In the genomic region with DNA sequence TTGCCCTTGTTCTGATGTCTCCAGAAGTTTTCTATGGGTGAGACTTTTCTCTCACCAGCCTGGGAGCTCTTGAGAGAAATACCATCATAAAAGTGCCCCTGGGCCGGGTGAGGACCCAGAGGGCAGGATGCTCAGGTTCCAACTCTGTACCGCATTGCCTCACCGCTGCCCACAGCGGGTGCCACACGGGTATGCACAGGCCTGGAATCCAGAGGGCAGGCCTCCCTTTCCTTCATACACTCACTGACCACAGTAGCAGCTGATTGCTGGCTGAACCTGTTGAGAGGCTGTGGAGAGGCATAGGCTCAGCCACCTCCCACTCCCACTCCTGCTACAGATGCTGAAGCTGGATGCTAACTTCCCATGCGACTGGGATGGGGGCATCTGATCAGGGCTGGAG, we compare ENCODE assay signal across 28 cellular contexts.
"Had no signal": no experiment of that assay in that cellular context is flagged by ENCODE, and none has a peak within 500 bp of the region (broad histone marks: within the 10 kb centered on the region; RNA-seq: fewer than 3 reads in every experiment).

No MANE protein-coding gene starts in this region.

- H3K36me3 ChIP-seq: heart left ventricle, left ventricle myocardium inferior, pancreas, prostate gland, spleen, suprapubic skin, thoracic aorta, tibial artery, upper lobe of right lung had no signal

- H3K9me3 ChIP-seq: mucosa of descending colon, pancreas, prostate gland, suprapubic skin, thoracic aorta, upper lobe of right lung had no signal

- H3K36me3 Mint-ChIP-seq: immature natural killer cell; stimulated activated naive B cell treated with anti-CD40 and anti-IgM and Interleukin-4, amounts not matched to agents 10 μg/mL and 1 μg/mL and 100 μg/mL, for 72 hours had no signal

- H3K27me3 Mint-ChIP-seq: stimulated activated naive CD8-positive, alpha-beta T cell treated with anti-CD3 and anti-CD28 coated beads, Interleukin-15, Interleukin-2, amounts not matched to agents 100 ng/mL and 50 ng/mL, for 24 hours had no signal

- H3K4me3 ChIP-seq: heart left ventricle, left ventricle myocardium inferior, lung, mucosa of descending colon, pancreas, prostate gland, spleen, suprapubic skin, thoracic aorta, tibial artery, upper lobe of right lung had no signal

- ATAC-seq: heart left ventricle; mucosa of descending colon; naive thymus-derived CD8-positive, alpha-beta T cell; pancreas; right cardiac atrium; sciatic nerve; stimulated activated naive B cell treated with anti-CD40 and anti-IgM and Interleukin-4, amounts not matched to agents 10 μg/mL and 1 μg/mL and 100 μg/mL, for 72 hours; upper lobe of right lung had no signal

- H3K9me3 Mint-ChIP-seq: stimulated activated naive CD8-positive, alpha-beta T cell treated with anti-CD3 and anti-CD28 coated beads, Interleukin-15, Interleukin-2, amounts not matched to agents 100 ng/mL and 50 ng/mL, for 24 hours had no signal

- DNase-seq: heart left ventricle; hypothalamus; immature natural killer cell; left ventricle myocardium inferior; mesendoderm; midbrain; mucosa of descending colon; naive thymus-derived CD8-positive, alpha-beta T cell; nucleus accumbens; pancreas; retina; right cardiac atrium; small intestine; spleen; stimulated activated CD4-positive, alpha-beta T cell treated with anti-CD3 and anti-CD28 coated beads, Interleukin-4, amount 100 ng/mL, for 4 hours; stimulated activated CD8-positive, alpha-beta memory T cell treated with anti-CD3 and anti-CD28 coated beads, Interleukin-4, amount 100 ng/mL, for 48 hours; stimulated activated naive B cell treated with anti-CD40 and anti-IgM and Interleukin-4, amounts not matched to agents 10 μg/mL and 1 μg/mL and 100 μg/mL, for 72 hours; tibial artery; trophoblast cell; upper lobe of right lung had no signal

- H3K27ac ChIP-seq: heart left ventricle, left ventricle myocardium inferior, pancreas, prostate gland, spleen, suprapubic skin, thoracic aorta, tibial artery, upper lobe of right lung had no signal

- H3K4me3 Mint-ChIP-seq: immature natural killer cell; naive thymus-derived CD8-positive, alpha-beta T cell; nephron; neural crest cell; stimulated activated naive B cell treated with anti-CD40 and anti-IgM and Interleukin-4, amounts not matched to agents 10 μg/mL and 1 μg/mL and 100 μg/mL, for 72 hours; stimulated activated naive CD8-positive, alpha-beta T cell treated with anti-CD3 and anti-CD28 coated beads, Interleukin-15, Interleukin-2, amounts not matched to agents 100 ng/mL and 50 ng/mL, for 24 hours had no signal

- H3K4me1 Mint-ChIP-seq: immature natural killer cell; naive thymus-derived CD8-positive, alpha-beta T cell; neural crest cell; stimulated activated naive B cell treated with anti-CD40 and anti-IgM and Interleukin-4, amounts not matched to agents 10 μg/mL and 1 μg/mL and 100 μg/mL, for 72 hours had no signal

- H3K27ac Mint-ChIP-seq: immature natural killer cell; naive thymus-derived CD8-positive, alpha-beta T cell; nephron; stimulated activated naive B cell treated with anti-CD40 and anti-IgM and Interleukin-4, amounts not matched to agents 10 μg/mL and 1 μg/mL and 100 μg/mL, for 72 hours; stimulated activated naive CD8-positive, alpha-beta T cell treated with anti-CD3 and anti-CD28 coated beads, Interleukin-15, Interleukin-2, amounts not matched to agents 100 ng/mL and 50 ng/mL, for 24 hours had no signal

- H3K4me1 ChIP-seq: pancreas, prostate gland had no signal

- H3K27me3 ChIP-seq: pancreas, tibial artery had no signal
